Comparison of ENCODE assay signal across 8 cellular contexts in the genomic region with DNA sequence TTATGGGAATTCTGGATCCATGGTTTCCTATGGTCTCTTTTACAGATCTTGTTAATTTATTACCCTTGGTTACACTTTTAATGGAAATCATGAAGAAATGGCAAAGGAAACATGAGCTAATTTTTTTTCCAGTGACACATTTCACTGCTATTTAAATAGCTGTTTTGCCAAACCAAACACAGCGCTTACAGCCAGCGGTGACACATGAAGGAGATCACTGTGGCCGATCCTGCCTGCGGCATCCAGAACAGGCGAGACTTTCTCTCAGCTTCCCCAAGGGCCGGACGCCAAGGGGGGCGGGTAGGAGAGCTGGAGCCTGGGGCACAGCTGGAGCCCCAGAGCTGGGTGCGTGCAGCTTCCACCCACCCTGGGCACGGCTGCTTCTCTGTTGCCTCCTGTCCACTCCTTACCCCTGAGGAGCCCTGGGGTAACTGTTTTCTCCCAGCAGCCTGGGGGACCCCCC.
A peak's percentile ranks its signal among the peaks of the same experiment; 100 is the strongest.
DNase-seq lines count a peak whose midpoint lies in the region; TF ChIP-seq lines count a peak whose summit lies in the region.

No MANE protein-coding gene starts in this region.

- TF ChIP-seq CTCF in AG09319 (IDR thresholded peaks at IDR 0.05; ENCODE audit: low read depth, low read length) (no peak), Peyer's patch (IDR thresholded peaks at IDR 0.05) (no peak), fibroblast of the aortic adventitia (IDR thresholded peaks at IDR 0.05; ENCODE audit: insufficient read depth, low read length) (no peak), osteoblast (IDR thresholded peaks at IDR 0.05; ENCODE audit: extremely low read depth, low read depth, low read length) (no peak), GM20000 (IDR thresholded peaks at IDR 0.05; ENCODE audit: extremely low read depth, missing control alignments) (no peak)

- H3K4me3 ChIP-seq in Peyer's patch: no peak overlapping the region
- no peak overlapping the region for H3K4me3 ChIP-seq in fibroblast of the aortic adventitia (ENCODE audit: low read depth, low read length)
- peak overlapping the region; percentile 18 for H3K4me3 ChIP-seq in osteoblast (ENCODE audit: insufficient read depth, low read length)
- no peak overlapping the region for H3K4me3 ChIP-seq in CD4-positive, alpha-beta memory T cell (ENCODE audit: low read length in 2 of 2)

- H3K4me1 ChIP-seq in Peyer's patch: peaks cover 0 to 49% (median 11%) of the 10 kb centered on the region in 4 donors
- H3K4me1 ChIP-seq in osteoblast (ENCODE audit: insufficient read depth, low read length): peaks cover 32% of the 10 kb centered on the region
- no peaks in the 10 kb centered on the region for H3K4me1 ChIP-seq in CD4-positive, alpha-beta memory T cell (ENCODE audit: insufficient read depth, low read length)

- peak overlapping the region; percentile 54 for H3K4me2 ChIP-seq in osteoblast (ENCODE audit: insufficient read depth, low read length)

- TF ChIP-seq POLR2A in Peyer's patch (IDR thresholded peaks at IDR 0.05): no peak

- no peak overlapping the region for H3K4me3 Mint-ChIP-seq in CD4-positive, alpha-beta memory T cell
- no peak overlapping the region for H3K4me3 Mint-ChIP-seq in activated CD4-positive, alpha-beta memory T cell treated with anti-CD3 and anti-CD28 coated beads, Interleukin-2, amount 10 ng/mL, durations not matched to agents 7 days and 5 days

- peak overlapping the region; percentile 49 to 64 (median 57) for H3K27ac ChIP-seq in Peyer's patch
- peak overlapping the region; percentile 77 for H3K27ac ChIP-seq in osteoblast (ENCODE audit: low read depth, low read length)
- no peak overlapping the region for H3K27ac ChIP-seq in CD4-positive, alpha-beta memory T cell (ENCODE audit: low read depth, low read length)

- peaks cover 0 to 1% (median 0%) of the 10 kb centered on the region in 4 donors for H3K4me1 Mint-ChIP-seq in CD4-positive, alpha-beta memory T cell
- no peaks in the 10 kb centered on the region for H3K4me1 Mint-ChIP-seq in activated CD4-positive, alpha-beta memory T cell treated with anti-CD3 and anti-CD28 coated beads, Interleukin-2, amount 10 ng/mL, durations not matched to agents 7 days and 5 days

- H3K9me3 Mint-ChIP-seq in CD4-positive, alpha-beta memory T cell: peaks cover 0 to 2% (median 0%) of the 10 kb centered on the region in 8 donors
- no peaks in the 10 kb centered on the region for H3K9me3 Mint-ChIP-seq in activated CD4-positive, alpha-beta memory T cell treated with anti-CD3 and anti-CD28 coated beads, Interleukin-2, amount 10 ng/mL, durations not matched to agents 7 days and 5 days

- CTCF ChIA-PET in CD4-positive, alpha-beta memory T cell (lab: Charles Lee; ENCODE audit: partially characterized antibody): no interaction called here
- CTCF ChIA-PET in activated CD4-positive, alpha-beta memory T cell treated with anti-CD3 and anti-CD28 coated beads, Interleukin-2, amount 10 ng/mL, durations not matched to agents 7 days and 5 days (lab: Charles Lee): no interaction called here

- no peaks in the 10 kb centered on the region for H4K20me1 ChIP-seq in osteoblast (ENCODE audit: insufficient read depth, low read length)

- H2AFZ ChIP-seq in osteoblast (ENCODE audit: low read length): peak overlapping the region; percentile 52

- H3K36me3 ChIP-seq in Peyer's patch (no peaks in the 10 kb centered on the region), osteoblast (ENCODE audit: insufficient read depth, low read length) (no peaks in the 10 kb centered on the region)
- no peaks in the 10 kb centered on the region for H3K36me3 ChIP-seq in CD4-positive, alpha-beta memory T cell (ENCODE audit: insufficient read depth, low read length)

- H3K27me3 Mint-ChIP-seq in CD4-positive, alpha-beta memory T cell: peaks cover 0 to 3% of the 10 kb centered on the region in 2 donors
- H3K27me3 Mint-ChIP-seq in activated CD4-positive, alpha-beta memory T cell treated with anti-CD3 and anti-CD28 coated beads, Interleukin-2, amount 10 ng/mL, durations not matched to agents 7 days and 5 days: peaks cover 2% of the 10 kb centered on the region

- no peaks in the 10 kb centered on the region for H3K27me3 ChIP-seq in Peyer's patch
- H3K27me3 ChIP-seq in osteoblast (ENCODE audit: insufficient read depth, low read length): peaks cover 10% of the 10 kb centered on the region
- no peaks in the 10 kb centered on the region for H3K27me3 ChIP-seq in CD4-positive, alpha-beta memory T cell (ENCODE audit: insufficient read depth, low read length)

- peak; percentile 64 for DNase-seq in AG09319 (ENCODE audit: extremely low read depth, low read depth)
- DNase-seq in Peyer's patch: peak; percentile 29 to 76 (median 61)
- DNase-seq in fibroblast of the aortic adventitia (ENCODE audit: low read depth): peak; percentile 98
- peak; percentile 95 for DNase-seq in osteoblast (ENCODE audit: insufficient read length, low spot score, missing footprints)
- DNase-seq in CD4-positive, alpha-beta memory T cell: no peak
- DNase-seq in SHP77 (lab: John Stamatoyannopoulos, UW): no peak
- no peak for DNase-seq in activated CD4-positive, alpha-beta memory T cell treated with anti-CD3 and anti-CD28 coated beads, Interleukin-2, amount 10 ng/mL, durations not matched to agents 7 days and 5 days
- no peak for DNase-seq in GM20000 (ENCODE audit: low spot score)

- H3K36me3 Mint-ChIP-seq in CD4-positive, alpha-beta memory T cell: no peaks in the 10 kb centered on the region
- H3K36me3 Mint-ChIP-seq in activated CD4-positive, alpha-beta memory T cell treated with anti-CD3 and anti-CD28 coated beads, Interleukin-2, amount 10 ng/mL, durations not matched to agents 7 days and 5 days (ENCODE audit: low read depth): no peaks in the 10 kb centered on the region

- intact Hi-C loops in CD4-positive, alpha-beta memory T cell (cut with micrococcal nuclease): no loop called here

- POLR2A ChIA-PET in CD4-positive, alpha-beta memory T cell (lab: Charles Lee; ENCODE audit: partially characterized antibody): no interaction called here
- POLR2A ChIA-PET in activated CD4-positive, alpha-beta memory T cell treated with anti-CD3 and anti-CD28 coated beads, Interleukin-2, amount 10 ng/mL, durations not matched to agents 7 days and 5 days (lab: Charles Lee): interaction anchor here (0.6 kb wide), 1 partner anchor 47 kb away, joined by 3 read pairs; no protein-coding TSS in a partner anchor

- no peaks in the 10 kb centered on the region for H3K79me2 ChIP-seq in osteoblast (ENCODE audit: insufficient read depth, low read length)

- H3K9me3 ChIP-seq in Peyer's patch (no peaks in the 10 kb centered on the region), osteoblast (ENCODE audit: low read depth, low read length) (no peaks in the 10 kb centered on the region)
- H3K9me3 ChIP-seq in CD4-positive, alpha-beta memory T cell (ENCODE audit: control insufficient read depth in 1 of 2, low read length in 2 of 2): no peaks in the 10 kb centered on the region

- H3K27ac Mint-ChIP-seq in CD4-positive, alpha-beta memory T cell: no peak overlapping the region
- no peak overlapping the region for H3K27ac Mint-ChIP-seq in activated CD4-positive, alpha-beta memory T cell treated with anti-CD3 and anti-CD28 coated beads, Interleukin-2, amount 10 ng/mL, durations not matched to agents 7 days and 5 days

Comparison
In these comparisons a context has a peak if more than half of its experiments do, and no peak if none do; other contexts are left out.
1. DNase-seq: peak in AG09319 (single experiment), Peyer's patch (3 of 3), fibroblast of the aortic adventitia (single experiment) and osteoblast (single experiment); none in CD4-positive, alpha-beta memory T cell (0 of 5), SHP77 (0 of 2), activated CD4-positive, alpha-beta memory T cell treated with anti-CD3 and anti-CD28 coated beads, Interleukin-2, amount 10 ng/mL, durations not matched to agents 7 days and 5 days (single experiment) and GM20000 (single experiment).